ENCODE assay signal across 9 cellular contexts in the genomic region with DNA sequence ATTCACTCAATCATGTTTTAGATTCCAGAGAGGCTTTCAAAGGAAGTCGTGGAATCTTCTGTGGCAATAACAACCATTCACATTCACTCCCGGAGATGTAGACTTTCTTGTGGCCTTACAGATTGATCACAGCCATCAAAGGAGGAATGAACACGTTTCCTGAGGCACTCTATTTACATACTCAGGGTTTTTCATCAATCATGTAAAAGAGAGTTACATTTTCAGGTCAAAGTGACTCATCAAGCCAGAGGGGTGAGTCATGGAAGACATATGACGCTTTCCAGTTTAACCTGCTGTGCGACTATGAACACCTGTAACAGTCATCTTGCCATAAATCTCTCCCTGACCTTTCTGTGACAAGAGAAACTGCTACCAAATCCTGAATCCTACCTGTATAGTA. TPM values are rescaled to one million over a fixed set of nuclear protein-coding genes. Genes with fewer than 3 reads are reported as not detected.
DNase-seq lines count a peak whose midpoint lies in the region; ATAC-seq and TF ChIP-seq lines count a peak whose summit lies in the region.
"Had no signal": no experiment of that assay in that cellular context is flagged by ENCODE, and none has a peak within 500 bp of the region (broad histone marks: within the 10 kb centered on the region; RNA-seq: fewer than 3 reads in every experiment).

No MANE protein-coding gene starts in this region.

- H3K27me3 Mint-ChIP-seq in T-helper 1 cell treated with Interleukin-12 subunit alpha and Interleukin-12 subunit beta and Interleukin-4 antibody, amounts not matched to agents 30 μg/mL and 1 μg/mL, for 36 hours (ENCODE audit: low read depth), result no peaks in the 10 kb centered on the region

- peaks cover 14% of the 10 kb centered on the region for H3K4me1 Mint-ChIP-seq in T-helper 1 cell treated with Interleukin-12 subunit alpha and Interleukin-12 subunit beta and Interleukin-4 antibody, amounts not matched to agents 30 μg/mL and 1 μg/mL, for 36 hours (ENCODE audit: low read depth)

- H3K4me3 ChIP-seq in fibroblast of villous mesenchyme (ENCODE audit: low read depth, low read length) (no peak overlapping the region), suprapubic skin (no peak overlapping the region)

- DNase-seq in DMS79 treated with DMSO at 0.1 percent for 48 hours (lab: John Stamatoyannopoulos, UW) (peak; percentile 0), DMS79 (lab: John Stamatoyannopoulos, UW) (no peak), fibroblast of villous mesenchyme (ENCODE audit: low read depth) (peak; percentile 56), suprapubic skin (ENCODE audit: low spot score in 2 of 2) (no peak), cerebellar cortex (ENCODE audit: low spot score) (no peak), left ventricle myocardium superior (no peak)
- DNase-seq: naive B cell had no signal

- peak overlapping the region; percentile 46 for H3K27ac ChIP-seq in suprapubic skin

- no peak for TF ChIP-seq POLR2A in suprapubic skin (IDR thresholded peaks at IDR 0.05)

- no peak overlapping the region for H3K4me3 Mint-ChIP-seq in T-helper 1 cell treated with Interleukin-12 subunit alpha and Interleukin-12 subunit beta and Interleukin-4 antibody, amounts not matched to agents 30 μg/mL and 1 μg/mL, for 36 hours
- H3K4me3 Mint-ChIP-seq: naive B cell had no signal

- peaks cover 2% of the 10 kb centered on the region for H3K9me3 Mint-ChIP-seq in T-helper 1 cell treated with Interleukin-12 subunit alpha and Interleukin-12 subunit beta and Interleukin-4 antibody, amounts not matched to agents 30 μg/mL and 1 μg/mL, for 36 hours
- H3K9me3 Mint-ChIP-seq: naive B cell had no signal

- H3K4me1 ChIP-seq in suprapubic skin, result peaks cover 8% of the 10 kb centered on the region

- 41% methylated on average over 5 of the region's 5 CpGs for WGBS in suprapubic skin

- intact Hi-C loops in left ventricle myocardium superior (cut with micrococcal nuclease), result loop anchor here (10.0 kb wide), 1 partner anchor 91 kb away; no protein-coding TSS in a partner anchor

- TF ChIP-seq EP300 in suprapubic skin (IDR thresholded peaks at IDR 0.05), result no peak

- no peaks in the 10 kb centered on the region for H3K27me3 ChIP-seq in suprapubic skin

- peaks cover 2% of the 10 kb centered on the region for H3K36me3 Mint-ChIP-seq in T-helper 1 cell treated with Interleukin-12 subunit alpha and Interleukin-12 subunit beta and Interleukin-4 antibody, amounts not matched to agents 30 μg/mL and 1 μg/mL, for 36 hours (ENCODE audit: low read depth)
- H3K36me3 Mint-ChIP-seq: naive B cell had no signal

- ATAC-seq in HG03175 (IDR thresholded peaks at IDR 0.05; ENCODE audit: unreplicated experiment) (peak; percentile 65), left ventricle myocardium superior (no peak)

- peak overlapping the region; percentile 66 for H3K27ac Mint-ChIP-seq in T-helper 1 cell treated with Interleukin-12 subunit alpha and Interleukin-12 subunit beta and Interleukin-4 antibody, amounts not matched to agents 30 μg/mL and 1 μg/mL, for 36 hours
- H3K27ac Mint-ChIP-seq: naive B cell had no signal

- no peaks in the 10 kb centered on the region for H3K9me3 ChIP-seq in suprapubic skin

- TF ChIP-seq CTCF in fibroblast of villous mesenchyme (IDR thresholded peaks at IDR 0.05; ENCODE audit: insufficient read depth, low read depth, low read length), result no peak
- no peak for TF ChIP-seq CTCF in suprapubic skin (IDR thresholded peaks at IDR 0.05)

- H3K36me3 ChIP-seq in suprapubic skin, result no peaks in the 10 kb centered on the region

RNA-seq across cellular contexts. Expression of a gene that starts 39.3 kb away (rescaled TPM):
- 184 and 375 TPM in 2 replicates for total RNA-seq in fibroblast of villous mesenchyme
- total RNA-seq in suprapubic skin, result 100 to 1,000 TPM in 1 of 4 donors, 10 to 100 TPM in 3; 62.5 to 103 (median 77.1) TPM
- total RNA-seq in left ventricle myocardium superior, result 104 TPM

Comparison
In these comparisons a context has a peak if more than half of its experiments do, and no peak if none do; other contexts are left out.
1. DNase-seq: peak in DMS79 treated with DMSO at 0.1 percent for 48 hours (single experiment) and fibroblast of villous mesenchyme (single experiment); none in DMS79 (single experiment), suprapubic skin (0 of 2), cerebellar cortex (single experiment) and left ventricle myocardium superior (single experiment).